ENCODE assay signal across 10 cellular contexts in genomic region chr5:42944989-42945388, GRCh38.
DNase-seq lines count a peak whose midpoint lies in the region; ATAC-seq, FAIRE-seq and TF ChIP-seq lines count a peak whose summit lies in the region.
"Had no signal": no experiment of that assay in that cellular context is flagged by ENCODE, and none has a peak within 500 bp of the region (broad histone marks: within the 10 kb centered on the region; RNA-seq: fewer than 3 reads in every experiment).

No MANE protein-coding gene starts in this region.

- H3K27me3 ChIP-seq in keratinocyte (ENCODE audit: control insufficient read depth, extremely low read depth, insufficient read depth, low read length) (no peaks in the 10 kb centered on the region), sigmoid colon (peaks cover 15 to 92% (median 78%) of the 10 kb centered on the region in 3 donors)

- H3K4me1 ChIP-seq in keratinocyte (ENCODE audit: control insufficient read depth, extremely low read depth, insufficient read depth, low read length) (peaks cover 15% of the 10 kb centered on the region), sigmoid colon (peaks cover 0 to 17% (median 13%) of the 10 kb centered on the region in 4 donors)

- no peak overlapping the region for H3K4me2 ChIP-seq in keratinocyte (ENCODE audit: control insufficient read depth, extremely low read depth, insufficient read depth, low read depth, low read length)

- peak overlapping the region; percentile 31 for H2AFZ ChIP-seq in keratinocyte (ENCODE audit: control insufficient read depth, low read length)

- H3K36me3 ChIP-seq in keratinocyte (ENCODE audit: control insufficient read depth in 2 of 2, extremely low read depth in 1 of 2, insufficient read depth in 2 of 2, low read length in 2 of 2): no peaks in the 10 kb centered on the region
- H3K36me3 ChIP-seq in sigmoid colon: no peaks in the 10 kb centered on the region

- in situ Hi-C loops in KBM-7 (cut with MboI; ENCODE audit: low pct_unique_long_range_greater_than_20kb, low sequenced_read_pairs): no loop called here

- DNase-seq in AG09319 (ENCODE audit: extremely low read depth, low read depth) (peak; percentile 48), KBM-7 (peak; percentile 29), astrocyte of the hippocampus (ENCODE audit: low read depth, low spot score) (peak; percentile 92), keratinocyte (ENCODE audit: low read depth, low spot score) (no peak), sigmoid colon (no peak)
- DNase-seq in activated naive CD8-positive, alpha-beta T cell treated with anti-CD3 and anti-CD28 coated beads, Interleukin-2, amount 50 U/mL, for 24 hours: no peak
- no peak for DNase-seq in activated effector memory CD4-positive, alpha-beta T cell treated with Interleukin-2 at 50 U/mL for 16 hours
- no peak for DNase-seq in natural killer cell treated with Interleukin-12 subunit alpha and Interleukin-12 subunit beta and Interleukin-15 and Interleukin-18, amount 100 ng/mL, for 72 hours (ENCODE audit: low spot score)
- DNase-seq: dorsolateral prefrontal cortex, right cardiac atrium had no signal

- TF ChIP-seq CTCF in AG09319 (IDR thresholded peaks at IDR 0.05; ENCODE audit: low read depth, low read length) (no peak), keratinocyte (optimal IDR thresholded peaks at IDR 0.05 in 1 of 3, IDR thresholded peaks at IDR 0.05 in 1 of 3, conservative IDR thresholded peaks at IDR 0.05 in 1 of 3; ENCODE audit: extremely low read depth in 1 of 3, insufficient read depth in 2 of 3, low read length in 3 of 3) (no peak), sigmoid colon (IDR thresholded peaks at IDR 0.05) (no peak)

- intact Hi-C loops in sigmoid colon (cut with DNase I): no loop called here

- H3K4me1 Mint-ChIP-seq in activated naive CD8-positive, alpha-beta T cell treated with anti-CD3 and anti-CD28 coated beads, Interleukin-2, amount 50 U/mL, for 24 hours: peaks cover 14% of the 10 kb centered on the region
- H3K4me1 Mint-ChIP-seq in natural killer cell treated with Interleukin-12 subunit alpha and Interleukin-12 subunit beta and Interleukin-15 and Interleukin-18, amount 100 ng/mL, for 72 hours (ENCODE audit: low read depth in 2 of 2): peaks cover 11 to 17% of the 10 kb centered on the region in 2 donors

- no peak for TF ChIP-seq POLR2A in sigmoid colon (IDR thresholded peaks at IDR 0.05)

- H3K27ac ChIP-seq in keratinocyte (ENCODE audit: control insufficient read depth, insufficient read depth, low read length): no peak overlapping the region
- no peak overlapping the region for H3K27ac ChIP-seq in sigmoid colon
- H3K27ac ChIP-seq: dorsolateral prefrontal cortex had no signal

- peaks cover 1% of the 10 kb centered on the region for H3K27me3 Mint-ChIP-seq in activated naive CD8-positive, alpha-beta T cell treated with anti-CD3 and anti-CD28 coated beads, Interleukin-2, amount 50 U/mL, for 24 hours
- no peaks in the 10 kb centered on the region for H3K27me3 Mint-ChIP-seq in natural killer cell treated with Interleukin-12 subunit alpha and Interleukin-12 subunit beta and Interleukin-15 and Interleukin-18, amount 100 ng/mL, for 72 hours

- H3K9me3 Mint-ChIP-seq in activated naive CD8-positive, alpha-beta T cell treated with anti-CD3 and anti-CD28 coated beads, Interleukin-2, amount 50 U/mL, for 24 hours: no peaks in the 10 kb centered on the region
- no peaks in the 10 kb centered on the region for H3K9me3 Mint-ChIP-seq in natural killer cell treated with Interleukin-12 subunit alpha and Interleukin-12 subunit beta and Interleukin-15 and Interleukin-18, amount 100 ng/mL, for 72 hours

- TF ChIP-seq EP300 in sigmoid colon (IDR thresholded peaks at IDR 0.05): no peak

- no peaks in the 10 kb centered on the region for H3K79me2 ChIP-seq in keratinocyte (ENCODE audit: control insufficient read depth, insufficient read depth, low read length)

- no peaks in the 10 kb centered on the region for H4K20me1 ChIP-seq in keratinocyte (ENCODE audit: control insufficient read depth, extremely low read depth, insufficient read depth, low read length)

- 91 to 96% methylated on average over 5 of the region's 5 CpGs for WGBS in sigmoid colon, 2 donors

- H3K27ac Mint-ChIP-seq in activated naive CD8-positive, alpha-beta T cell treated with anti-CD3 and anti-CD28 coated beads, Interleukin-2, amount 50 U/mL, for 24 hours: no peak overlapping the region
- H3K27ac Mint-ChIP-seq in natural killer cell treated with Interleukin-12 subunit alpha and Interleukin-12 subunit beta and Interleukin-15 and Interleukin-18, amount 100 ng/mL, for 72 hours: no peak overlapping the region

- no peak for ATAC-seq in activated naive CD8-positive, alpha-beta T cell treated with anti-CD3 and anti-CD28 coated beads, Interleukin-2, amount 50 U/mL, for 24 hours
- no peak for ATAC-seq in natural killer cell treated with Interleukin-12 subunit alpha and Interleukin-12 subunit beta and Interleukin-15 and Interleukin-18, amount 100 ng/mL, for 72 hours

- H3K4me3 ChIP-seq in keratinocyte (ENCODE audit: control insufficient read depth in 2 of 3, extremely low read depth in 1 of 3, insufficient read depth in 2 of 3, low read depth in 1 of 3, low read length in 3 of 3): no peak overlapping the region
- H3K4me3 ChIP-seq in sigmoid colon: no peak overlapping the region
- H3K4me3 ChIP-seq: dorsolateral prefrontal cortex had no signal

- no peaks in the 10 kb centered on the region for H3K9me1 ChIP-seq in keratinocyte (ENCODE audit: control insufficient read depth, extremely low read depth, insufficient read depth, low read length)

- H3K9me3 ChIP-seq in keratinocyte (ENCODE audit: control insufficient read depth, low read depth, low read length): peaks cover 4% of the 10 kb centered on the region
- no peaks in the 10 kb centered on the region for H3K9me3 ChIP-seq in sigmoid colon

- FAIRE-seq in keratinocyte (lab: Jason Lieb, UNC): peak; percentile 88

- dilution Hi-C loops in keratinocyte (cut with MboI; ENCODE audit: extremely low pct_ligation_motif_present, low sequenced_read_pairs): no loop called here

- no peak overlapping the region for H3K9ac ChIP-seq in keratinocyte (ENCODE audit: control insufficient read depth, extremely low read depth, insufficient read depth, low read length)

- no peaks in the 10 kb centered on the region for H3K36me3 Mint-ChIP-seq in activated naive CD8-positive, alpha-beta T cell treated with anti-CD3 and anti-CD28 coated beads, Interleukin-2, amount 50 U/mL, for 24 hours (ENCODE audit: low read depth)
- no peaks in the 10 kb centered on the region for H3K36me3 Mint-ChIP-seq in natural killer cell treated with Interleukin-12 subunit alpha and Interleukin-12 subunit beta and Interleukin-15 and Interleukin-18, amount 100 ng/mL, for 72 hours

- H3K4me3 Mint-ChIP-seq in activated naive CD8-positive, alpha-beta T cell treated with anti-CD3 and anti-CD28 coated beads, Interleukin-2, amount 50 U/mL, for 24 hours: no peak overlapping the region
- H3K4me3 Mint-ChIP-seq in natural killer cell treated with Interleukin-12 subunit alpha and Interleukin-12 subunit beta and Interleukin-15 and Interleukin-18, amount 100 ng/mL, for 72 hours: no peak overlapping the region

Comparison
In these comparisons a context has a peak if more than half of its experiments do, and no peak if none do; other contexts are left out.
1. DNase-seq: peak in AG09319 (single experiment), KBM-7 (single experiment) and astrocyte of the hippocampus (single experiment); none in keratinocyte (single experiment), activated naive CD8-positive, alpha-beta T cell treated with anti-CD3 and anti-CD28 coated beads, Interleukin-2, amount 50 U/mL, for 24 hours (single experiment), activated effector memory CD4-positive, alpha-beta T cell treated with Interleukin-2 at 50 U/mL for 16 hours (single experiment), sigmoid colon (single experiment) and natural killer cell treated with Interleukin-12 subunit alpha and Interleukin-12 subunit beta and Interleukin-15 and Interleukin-18, amount 100 ng/mL, for 72 hours (single experiment).